Comparison of ENCODE assay signal across 1 cellular context in genomic region chr18:5511541-5511940, GRCh38. TPM values are rescaled to one million over a fixed set of nuclear protein-coding genes. Genes with fewer than 3 reads are reported as not detected.
"Had no signal": no experiment of that assay in that cellular context is flagged by ENCODE, and none has a peak within 500 bp of the region (broad histone marks: within the 10 kb centered on the region; RNA-seq: fewer than 3 reads in every experiment).

No MANE protein-coding gene starts in this region.

RNA-seq across cellular contexts. Expression of gene EPB41L3, which starts 32.3 kb away (rescaled TPM):
- total RNA-seq: HepG2 had no signal
- polyA plus RNA-seq: HepG2 had no signal
